In the genomic region with DNA sequence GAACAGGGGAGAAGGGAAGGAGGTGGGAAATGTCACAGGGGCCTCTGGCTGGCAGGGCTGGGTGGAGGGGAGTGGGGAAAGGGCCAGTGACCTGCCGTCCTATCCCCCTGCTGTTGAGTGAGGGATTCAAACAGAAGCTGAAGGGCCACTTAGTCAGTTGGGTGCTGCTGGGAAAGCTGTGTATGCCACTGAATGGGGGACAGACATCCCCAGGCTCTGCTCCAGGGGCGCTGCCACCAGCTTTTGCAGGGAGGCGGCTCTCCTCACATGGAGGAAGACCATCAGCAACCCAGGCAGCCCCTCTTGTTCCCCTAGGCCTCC, we compare ENCODE assay signal across 15 cellular contexts. TPM values are rescaled to one million over a fixed set of nuclear protein-coding genes. Genes with fewer than 3 reads are reported as not detected.
DNase-seq lines count a peak whose midpoint lies in the region; ATAC-seq, FAIRE-seq and TF ChIP-seq lines count a peak whose summit lies in the region.
"Had no signal": no experiment of that assay in that cellular context is flagged by ENCODE, and none has a peak within 500 bp of the region (broad histone marks: within the 10 kb centered on the region; RNA-seq: fewer than 3 reads in every experiment).

No MANE protein-coding gene starts in this region.

- H3K4me1 Mint-ChIP-seq in activated naive CD8-positive, alpha-beta T cell treated with anti-CD3 and anti-CD28 coated beads, Interleukin-2, amount 10 ng/mL, durations not matched to agents 7 days and 5 days = peaks cover 32% of the 10 kb centered on the region
- H3K4me1 Mint-ChIP-seq in activated naive CD8-positive, alpha-beta T cell treated with anti-CD3 and anti-CD28 coated beads for 36 hours = peaks cover 19% of the 10 kb centered on the region
- peaks cover 14% of the 10 kb centered on the region for H3K4me1 Mint-ChIP-seq in activated T-helper 17 cell treated with anti-CD3 and anti-CD28 coated beads, Interleukin-2, amount 50 U/mL, for 72 hours
- peaks cover 27% of the 10 kb centered on the region for H3K4me1 Mint-ChIP-seq in T-helper 2 cell treated with Interferon-gamma antibody and Interleukin-4, amounts not matched to agents 5 μg/mL and 100 μg/mL, for 36 hours (ENCODE audit: low read depth)

- H3K4me1 ChIP-seq in iPS-15b (ENCODE audit: control insufficient read depth, insufficient read depth, low read length) (peaks cover 7% of the 10 kb centered on the region), spleen (peaks cover 0 to 25% (median 15%) of the 10 kb centered on the region in 6 donors)
- H3K4me1 ChIP-seq: HAP-1 had no signal

- no peak for FAIRE-seq in D721Med (lab: Jason Lieb, UNC)
- FAIRE-seq: GM12878, HTR-8/SVneo had no signal

- POLR2A ChIA-PET in activated naive CD8-positive, alpha-beta T cell treated with anti-CD3 and anti-CD28 coated beads, Interleukin-2, amount 10 ng/mL, durations not matched to agents 7 days and 5 days (lab: Charles Lee) = interaction anchor here (1.8 kb wide), 2 partner anchors 24 to 25 kb away, joined by 3 to 7 read pairs; no protein-coding TSS in a partner anchor

- no peak overlapping the region for H3K9ac ChIP-seq in iPS-15b (ENCODE audit: low read depth, low read length)
- H3K9ac ChIP-seq: BLaER1 treated with 17β-estradiol and CSF1 and Interleukin-3, amounts not matched to agents 10 nM and 100 nM had no signal

- peak overlapping the region; percentile 39 for H3K27ac Mint-ChIP-seq in activated naive CD8-positive, alpha-beta T cell treated with anti-CD3 and anti-CD28 coated beads, Interleukin-2, amount 10 ng/mL, durations not matched to agents 7 days and 5 days
- H3K27ac Mint-ChIP-seq in activated naive CD8-positive, alpha-beta T cell treated with anti-CD3 and anti-CD28 coated beads for 36 hours = no peak overlapping the region
- H3K27ac Mint-ChIP-seq in activated T-helper 17 cell treated with anti-CD3 and anti-CD28 coated beads, Interleukin-2, amount 50 U/mL, for 72 hours = no peak overlapping the region
- no peak overlapping the region for H3K27ac Mint-ChIP-seq in T-helper 2 cell treated with Interferon-gamma antibody and Interleukin-4, amounts not matched to agents 5 μg/mL and 100 μg/mL, for 36 hours

- H3K36me3 ChIP-seq in iPS-15b (ENCODE audit: control insufficient read depth, insufficient read depth, low read length) (no peaks in the 10 kb centered on the region), spleen (peaks cover 0 to 12% (median 0%) of the 10 kb centered on the region in 6 donors)
- H3K36me3 ChIP-seq: BLaER1 treated with 17β-estradiol and CSF1 and Interleukin-3, amounts not matched to agents 10 nM and 100 nM; HAP-1 had no signal

- no peaks in the 10 kb centered on the region for H3K9me3 Mint-ChIP-seq in activated naive CD8-positive, alpha-beta T cell treated with anti-CD3 and anti-CD28 coated beads, Interleukin-2, amount 10 ng/mL, durations not matched to agents 7 days and 5 days
- peaks cover 7% of the 10 kb centered on the region for H3K9me3 Mint-ChIP-seq in activated naive CD8-positive, alpha-beta T cell treated with anti-CD3 and anti-CD28 coated beads for 36 hours
- no peaks in the 10 kb centered on the region for H3K9me3 Mint-ChIP-seq in activated T-helper 17 cell treated with anti-CD3 and anti-CD28 coated beads, Interleukin-2, amount 50 U/mL, for 72 hours
- no peaks in the 10 kb centered on the region for H3K9me3 Mint-ChIP-seq in T-helper 2 cell treated with Interferon-gamma antibody and Interleukin-4, amounts not matched to agents 5 μg/mL and 100 μg/mL, for 36 hours

- no peak for TF ChIP-seq CTCF in spleen (IDR thresholded peaks at IDR 0.05 in 8 of 11, conservative IDR thresholded peaks at IDR 0.05 in 3 of 11)
- no peak for TF ChIP-seq CTCF in D721Med (IDR thresholded peaks at IDR 0.05; ENCODE audit: insufficient read depth, missing control alignments)

- no peak for ATAC-seq in activated naive CD8-positive, alpha-beta T cell treated with anti-CD3 and anti-CD28 coated beads, Interleukin-2, amount 10 ng/mL, durations not matched to agents 7 days and 5 days (ENCODE audit: low read depth)
- no peak for ATAC-seq in activated T-helper 17 cell treated with anti-CD3 and anti-CD28 coated beads, Interleukin-2, amount 50 U/mL, for 72 hours (replicated peaks)

- H3K27me3 ChIP-seq in iPS-15b (ENCODE audit: control insufficient read depth, insufficient read depth, low read length) (peaks cover 56% of the 10 kb centered on the region), spleen (replicated peaks in 1 of 7) (peaks cover 0 to 43% (median 23%) of the 10 kb centered on the region in 7 donors)
- H3K27me3 ChIP-seq: BLaER1 treated with 17β-estradiol and CSF1 and Interleukin-3, amounts not matched to agents 10 nM and 100 nM had no signal

- 85 to 100% (median 96%) methylated on average over 3 of the region's 3 CpGs for WGBS in spleen, 5 donors

- no peak for TF ChIP-seq POLR2A in spleen (IDR thresholded peaks at IDR 0.05)

- intact Hi-C loops in spleen (cut with DNase I; ENCODE audit: low total_unique reads) = no loop called here

- peaks cover 18% of the 10 kb centered on the region for H3K36me3 Mint-ChIP-seq in activated naive CD8-positive, alpha-beta T cell treated with anti-CD3 and anti-CD28 coated beads, Interleukin-2, amount 10 ng/mL, durations not matched to agents 7 days and 5 days
- peaks cover 6% of the 10 kb centered on the region for H3K36me3 Mint-ChIP-seq in activated naive CD8-positive, alpha-beta T cell treated with anti-CD3 and anti-CD28 coated beads for 36 hours
- H3K36me3 Mint-ChIP-seq in activated T-helper 17 cell treated with anti-CD3 and anti-CD28 coated beads, Interleukin-2, amount 50 U/mL, for 72 hours (ENCODE audit: low read depth) = no peaks in the 10 kb centered on the region
- peaks cover 18% of the 10 kb centered on the region for H3K36me3 Mint-ChIP-seq in T-helper 2 cell treated with Interferon-gamma antibody and Interleukin-4, amounts not matched to agents 5 μg/mL and 100 μg/mL, for 36 hours (ENCODE audit: low read depth)

- peaks cover 18% of the 10 kb centered on the region for H3K27me3 Mint-ChIP-seq in activated naive CD8-positive, alpha-beta T cell treated with anti-CD3 and anti-CD28 coated beads, Interleukin-2, amount 10 ng/mL, durations not matched to agents 7 days and 5 days
- H3K27me3 Mint-ChIP-seq in activated naive CD8-positive, alpha-beta T cell treated with anti-CD3 and anti-CD28 coated beads for 36 hours = peaks cover 19% of the 10 kb centered on the region
- peaks cover 11% of the 10 kb centered on the region for H3K27me3 Mint-ChIP-seq in activated T-helper 17 cell treated with anti-CD3 and anti-CD28 coated beads, Interleukin-2, amount 50 U/mL, for 72 hours
- peaks cover 27% of the 10 kb centered on the region for H3K27me3 Mint-ChIP-seq in T-helper 2 cell treated with Interferon-gamma antibody and Interleukin-4, amounts not matched to agents 5 μg/mL and 100 μg/mL, for 36 hours (ENCODE audit: low read depth)

- H3K4me3 Mint-ChIP-seq in activated naive CD8-positive, alpha-beta T cell treated with anti-CD3 and anti-CD28 coated beads, Interleukin-2, amount 10 ng/mL, durations not matched to agents 7 days and 5 days = no peak overlapping the region
- H3K4me3 Mint-ChIP-seq in activated naive CD8-positive, alpha-beta T cell treated with anti-CD3 and anti-CD28 coated beads for 36 hours = no peak overlapping the region
- H3K4me3 Mint-ChIP-seq in activated T-helper 17 cell treated with anti-CD3 and anti-CD28 coated beads, Interleukin-2, amount 50 U/mL, for 72 hours = peak overlapping the region; percentile 18
- H3K4me3 Mint-ChIP-seq in T-helper 2 cell treated with Interferon-gamma antibody and Interleukin-4, amounts not matched to agents 5 μg/mL and 100 μg/mL, for 36 hours = no peak overlapping the region

- no peak overlapping the region for H3K27ac ChIP-seq in spleen
- H3K27ac ChIP-seq: BLaER1 treated with 17β-estradiol and CSF1 and Interleukin-3, amounts not matched to agents 10 nM and 100 nM had no signal

- DNase-seq in activated naive CD8-positive, alpha-beta T cell treated with anti-CD3 and anti-CD28 coated beads, Interleukin-2, amount 10 ng/mL, durations not matched to agents 7 days and 5 days = no peak
- DNase-seq in activated naive CD8-positive, alpha-beta T cell treated with anti-CD3 and anti-CD28 coated beads for 36 hours = no peak
- no peak for DNase-seq in T-helper 2 cell treated with Interferon-gamma antibody and Interleukin-4, amounts not matched to agents 5 μg/mL and 100 μg/mL, for 36 hours (ENCODE audit: low spot score)
- DNase-seq in spleen (no peak), NCI-H774 (lab: John Stamatoyannopoulos, UW) (no peak), D721Med (ENCODE audit: insufficient read length, low spot score) (no peak)
- DNase-seq: ACHN, DMS 273 treated with DMSO at 0.1 percent for 48 hours, GOT3 had no signal

- H3K4me3 ChIP-seq in iPS-15b (ENCODE audit: low read depth, low read length) (peak overlapping the region; percentile 56), spleen (no peak overlapping the region)
- H3K4me3 ChIP-seq: BLaER1 treated with 17β-estradiol and CSF1 and Interleukin-3, amounts not matched to agents 10 nM and 100 nM; GM12878; HAP-1 had no signal

- H3K9me3 ChIP-seq in iPS-15b (ENCODE audit: control insufficient read depth, insufficient read depth, low read length) (no peaks in the 10 kb centered on the region), spleen (peaks cover 0 to 4% (median 0%) of the 10 kb centered on the region in 8 donors)
- H3K9me3 ChIP-seq: HAP-1 had no signal

RNA-seq across cellular contexts. Expression of gene MDGA1, which starts 50.0 kb away (rescaled TPM):
- 10 to 100 TPM; 16.4 to 23.0 TPM for total RNA-seq in activated naive CD8-positive, alpha-beta T cell treated with anti-CD3 and anti-CD28 coated beads, Interleukin-2, amount 10 ng/mL, durations not matched to agents 7 days and 5 days
- total RNA-seq in activated naive CD8-positive, alpha-beta T cell treated with anti-CD3 and anti-CD28 coated beads for 36 hours = 1 to 10 TPM in 1 of 2 experiments, under 1 TPM in 1; 0.89 to 1.2 TPM
- total RNA-seq in activated T-helper 17 cell treated with anti-CD3 and anti-CD28 coated beads, Interleukin-2, amount 50 U/mL, for 72 hours = 1 to 10 TPM in 1 of 2 donors, under 1 TPM in 1; 0.32 to 3.0 TPM
- 10 to 100 TPM in 6 of 7 donors, 1 to 10 TPM in 1; 1.7 to 33.8 (median 12.0) TPM for total RNA-seq in spleen
- polyA plus RNA-seq in spleen = 1 to 10 TPM in 2 of 3 donors, under 1 TPM in 1; 0.51 to 2.9 (median 2.4) TPM
